In genomic region chr2:10183146-10183675, GRCh38 we compare ENCODE assay signal across 26 cellular contexts.
"Had no signal": no experiment of that assay in that cellular context is flagged by ENCODE, and none has a peak within 500 bp of the region (broad histone marks: within the 10 kb centered on the region; RNA-seq: fewer than 3 reads in every experiment).

No MANE protein-coding gene starts in this region.

- H3K4me2 ChIP-seq: hepatocyte, smooth muscle cell had no signal

- H3K36me3 Mint-ChIP-seq: stimulated activated effector memory CD8-positive, alpha-beta T cell treated with anti-CD3 and anti-CD28 coated beads, Interleukin-12 subunit alpha, Interleukin-12 subunit beta, amount 100 ng/mL, for 72 hours; type B pancreatic cell had no signal

- H3K9me3 Mint-ChIP-seq: dendritic cell treated with granulocyte-macrophage colony-stimulating factor and Interleukin-4, amounts not matched to agents 40 ng/mL and 50 ng/mL, for 4 days; neural crest cell; type B pancreatic cell had no signal

- DNase-seq: colonic mucosa; effector CD8-positive, alpha-beta T cell; foreskin keratinocyte; heart left ventricle; kidney glomerular epithelial cell; left ventricle myocardium superior; lower lobe of right lung; stimulated activated CD4-positive, alpha-beta T cell treated with anti-CD3 and anti-CD28 coated beads, Interleukin-2, amount 100 ng/mL, for 24 hours; stimulated activated CD4-positive, alpha-beta T cell treated with anti-CD3 and anti-CD28 coated beads, Interleukin-4, amount 100 ng/mL, for 24 hours; stimulated activated naive CD8-positive, alpha-beta T cell treated with anti-CD3 and anti-CD28 coated beads, Interleukin-15, Interleukin-2, amounts not matched to agents 100 U/mL and 50 U/mL, for 24 hours; substantia nigra; testis; tibial artery had no signal

- H3K27ac Mint-ChIP-seq: dendritic cell treated with granulocyte-macrophage colony-stimulating factor and Interleukin-4, amounts not matched to agents 40 ng/mL and 50 ng/mL, for 4 days; naive thymus-derived CD8-positive, alpha-beta T cell; stimulated activated effector memory CD8-positive, alpha-beta T cell treated with anti-CD3 and anti-CD28 coated beads, Interleukin-12 subunit alpha, Interleukin-12 subunit beta, amount 100 ng/mL, for 72 hours; type B pancreatic cell had no signal

- H3K4me3 ChIP-seq: colonic mucosa, esophagus muscularis mucosa, gastroesophageal sphincter, heart left ventricle, hepatocyte, lower lobe of right lung, prostate gland, right atrium auricular region, smooth muscle cell, testis, tibial artery had no signal

- H3K9ac ChIP-seq: parathyroid adenoma had no signal

- H3K9me3 ChIP-seq: colonic mucosa, esophagus muscularis mucosa, gastroesophageal sphincter, heart left ventricle, lower lobe of right lung, prostate gland, right atrium auricular region, testis had no signal

- H3K4me3 Mint-ChIP-seq: dendritic cell treated with granulocyte-macrophage colony-stimulating factor and Interleukin-4, amounts not matched to agents 40 ng/mL and 50 ng/mL, for 4 days; naive thymus-derived CD8-positive, alpha-beta T cell; neural crest cell; stimulated activated effector memory CD8-positive, alpha-beta T cell treated with anti-CD3 and anti-CD28 coated beads, Interleukin-12 subunit alpha, Interleukin-12 subunit beta, amount 100 ng/mL, for 72 hours; type B pancreatic cell had no signal

- H3K27me3 Mint-ChIP-seq: dendritic cell treated with granulocyte-macrophage colony-stimulating factor and Interleukin-4, amounts not matched to agents 40 ng/mL and 50 ng/mL, for 4 days; naive thymus-derived CD8-positive, alpha-beta T cell; type B pancreatic cell had no signal

- ATAC-seq: foreskin keratinocyte; gastroesophageal sphincter; heart left ventricle; left ventricle myocardium superior; lower lobe of right lung; naive thymus-derived CD8-positive, alpha-beta T cell; sciatic nerve; stimulated activated effector memory CD8-positive, alpha-beta T cell treated with anti-CD3 and anti-CD28 coated beads, Interleukin-12 subunit alpha, Interleukin-12 subunit beta, amount 100 ng/mL, for 72 hours; stimulated activated naive CD8-positive, alpha-beta T cell treated with anti-CD3 and anti-CD28 coated beads, Interleukin-15, Interleukin-2, amounts not matched to agents 100 U/mL and 50 U/mL, for 24 hours had no signal

- H3K27me3 ChIP-seq: colonic mucosa, esophagus muscularis mucosa, foreskin keratinocyte, gastroesophageal sphincter, heart left ventricle, hepatocyte, right atrium auricular region, testis, tibial artery had no signal

- H3K4me1 Mint-ChIP-seq: stimulated activated effector memory CD8-positive, alpha-beta T cell treated with anti-CD3 and anti-CD28 coated beads, Interleukin-12 subunit alpha, Interleukin-12 subunit beta, amount 100 ng/mL, for 72 hours had no signal

- H3K4me1 ChIP-seq: colonic mucosa, foreskin keratinocyte, gastroesophageal sphincter, lower lobe of right lung, parathyroid adenoma, prostate gland, right atrium auricular region, testis, tibial artery had no signal

- H3K36me3 ChIP-seq: colonic mucosa, esophagus muscularis mucosa, gastroesophageal sphincter, heart left ventricle, lower lobe of right lung, prostate gland, right atrium auricular region, tibial artery had no signal

- H2AFZ ChIP-seq: hepatocyte, parathyroid adenoma had no signal

- H3K27ac ChIP-seq: colonic mucosa, esophagus muscularis mucosa, foreskin keratinocyte, gastroesophageal sphincter, heart left ventricle, hepatocyte, lower lobe of right lung, parathyroid adenoma, prostate gland, right atrium auricular region, testis, tibial artery had no signal
